32 cellular contexts compared by ENCODE assay signal in genomic region chr15:27704939-27705514, GRCh38.
DNase-seq lines count a peak whose midpoint lies in the region; ATAC-seq and TF ChIP-seq lines count a peak whose summit lies in the region.
"Had no signal": no experiment of that assay in that cellular context is flagged by ENCODE, and none has a peak within 500 bp of the region (broad histone marks: within the 10 kb centered on the region; RNA-seq: fewer than 3 reads in every experiment).

No MANE protein-coding gene starts in this region.

- no peaks in the 10 kb centered on the region for H4K20me1 ChIP-seq in neural progenitor cell (ENCODE audit: low read depth)

- H3K9me3 Mint-ChIP-seq in neural progenitor cell: peaks cover 22% of the 10 kb centered on the region

- no peak for ATAC-seq in psoas muscle
- ATAC-seq: CD8-positive, alpha-beta T cell; gastroesophageal sphincter; left cardiac atrium; right lobe of liver; stimulated activated naive CD8-positive, alpha-beta T cell treated with anti-CD3 and anti-CD28 coated beads, Interleukin-15, amount 100 ng/mL, for 72 hours had no signal

- peaks cover 18% of the 10 kb centered on the region for H3F3A ChIP-seq in neural progenitor cell (ENCODE audit: low read depth)

- H3K79me2 ChIP-seq in neural progenitor cell (ENCODE audit: low read depth): no peaks in the 10 kb centered on the region
- H3K79me2 ChIP-seq: hepatocyte had no signal

- H3K4me1 Mint-ChIP-seq in neural progenitor cell: peaks cover 25% of the 10 kb centered on the region
- H3K4me1 Mint-ChIP-seq: activated CD4-positive, alpha-beta memory T cell treated with anti-CD3 and anti-CD28 coated beads, Interleukin-2, amount 10 ng/mL, durations not matched to agents 7 days and 5 days; stimulated activated naive CD8-positive, alpha-beta T cell treated with anti-CD3 and anti-CD28 coated beads, Interleukin-15, amount 100 ng/mL, for 72 hours had no signal

- 41 to 60% (median 44%) methylated on average over 7 of the region's 7 CpGs for WGBS in psoas muscle, 3 donors
- WGBS in testis, 2 donors: 80 to 81% methylated on average over 7 of the region's 7 CpGs

- H3K27me3 Mint-ChIP-seq in neural progenitor cell (ENCODE audit: insufficient read depth, low read depth): peaks cover 7% of the 10 kb centered on the region
- H3K27me3 Mint-ChIP-seq: activated CD4-positive, alpha-beta memory T cell treated with anti-CD3 and anti-CD28 coated beads, Interleukin-2, amount 10 ng/mL, durations not matched to agents 7 days and 5 days had no signal

- TF ChIP-seq POLR2A in testis (IDR thresholded peaks at IDR 0.05): no peak

- DNase-seq in D341Med (ENCODE audit: low spot score) (peak; percentile 72), NCI-H524 treated with DMSO at 0.1 percent for 48 hours (lab: John Stamatoyannopoulos, UW) (peak; percentile 59), cerebellar cortex (ENCODE audit: low spot score) (peak; percentile 78), neural progenitor cell (ENCODE audit: low spot score) (peak; percentile 60), psoas muscle (no peak), coronary artery (ENCODE audit: low spot score) (no peak), testis (no peak), left ventricle myocardium inferior (no peak)
- DNase-seq: activated CD4-positive, alpha-beta memory T cell treated with anti-CD3 and anti-CD28 coated beads, Interleukin-2, amount 10 ng/mL, durations not matched to agents 7 days and 5 days; activated CD8-positive, alpha-beta memory T cell treated with anti-CD3 and anti-CD28 coated beads, Interleukin-2, amount 50 U/mL, for 48 hours; activated naive CD4-positive, alpha-beta T cell treated with Interleukin-2 at 50 U/mL for 16 hours; BE2C; brain microvascular endothelial cell; CD8-positive, alpha-beta T cell; DMS53; effector CD8-positive, alpha-beta T cell; H7; left cardiac atrium; mammary epithelial cell; NCI-H1048; NCI-H187 treated with DMSO at 0.1 percent for 48 hours; NCI-H526 treated with DMSO at 0.1 percent for 48 hours; right lobe of liver; SHP77 treated with DMSO at 0.1 percent for 48 hours; stimulated activated CD4-positive, alpha-beta T cell treated with anti-CD3 and anti-CD28 coated beads, Interleukin-12 subunit alpha, Interleukin-12 subunit beta, amount 100 ng/mL, for 4 hours; stimulated activated CD4-positive, alpha-beta T cell treated with anti-CD3 and anti-CD28 coated beads, Interleukin-2, amount 100 ng/mL, for 48 hours; stimulated activated naive CD8-positive, alpha-beta T cell treated with anti-CD3 and anti-CD28 coated beads, Interleukin-15, amount 100 ng/mL, for 72 hours had no signal

- TF ChIP-seq CTCF in neural progenitor cell (IDR thresholded peaks at IDR 0.05): no peak
- TF ChIP-seq CTCF in psoas muscle (IDR thresholded peaks at IDR 0.05): no peak
- no peak for TF ChIP-seq CTCF in coronary artery (IDR thresholded peaks at IDR 0.05)
- TF ChIP-seq CTCF in testis (IDR thresholded peaks at IDR 0.05): no peak
- no peak for TF ChIP-seq CTCF in left ventricle myocardium inferior (IDR thresholded peaks at IDR 0.05; ENCODE audit: borderline replicate concordance)

- H3K27ac ChIP-seq in neural progenitor cell (no peak overlapping the region), psoas muscle (no peak overlapping the region), coronary artery (no peak overlapping the region), testis (no peak overlapping the region), left ventricle myocardium inferior (replicated peaks) (no peak overlapping the region)
- H3K27ac ChIP-seq: brain microvascular endothelial cell, gastroesophageal sphincter, hepatocyte, right lobe of liver had no signal

- H3K27me3 ChIP-seq in neural progenitor cell (no peaks in the 10 kb centered on the region), psoas muscle (ENCODE audit: insufficient read depth in 3 of 3, low read length in 2 of 3) (no peaks in the 10 kb centered on the region), testis (no peaks in the 10 kb centered on the region), left ventricle myocardium inferior (ENCODE audit: low read depth) (peaks cover 30% of the 10 kb centered on the region)
- H3K27me3 ChIP-seq: BE2C, brain microvascular endothelial cell, hepatocyte, right lobe of liver had no signal

- H3K27ac Mint-ChIP-seq in neural progenitor cell: peak overlapping the region; percentile 87
- H3K27ac Mint-ChIP-seq: activated CD4-positive, alpha-beta memory T cell treated with anti-CD3 and anti-CD28 coated beads, Interleukin-2, amount 10 ng/mL, durations not matched to agents 7 days and 5 days; activated T-helper 1 cell treated with anti-CD3 and anti-CD28 coated beads, Interleukin-12 subunit alpha, Interleukin-12 subunit beta, Interleukin-2, Interleukin-4 antibody, amounts not matched to agents 30 ng/mL and 10 ng/mL and 1 ng/mL, durations not matched to agents 14 hours and 24 hours and 36 hours; CD8-positive, alpha-beta T cell; type B pancreatic cell had no signal

- H3K36me3 Mint-ChIP-seq in neural progenitor cell: peaks cover 5% of the 10 kb centered on the region
- H3K36me3 Mint-ChIP-seq: CD8-positive, alpha-beta T cell; type B pancreatic cell had no signal

- H3K4me3 Mint-ChIP-seq in neural progenitor cell: no peak overlapping the region
- H3K4me3 Mint-ChIP-seq: activated CD4-positive, alpha-beta memory T cell treated with anti-CD3 and anti-CD28 coated beads, Interleukin-2, amount 10 ng/mL, durations not matched to agents 7 days and 5 days; activated T-helper 1 cell treated with anti-CD3 and anti-CD28 coated beads, Interleukin-12 subunit alpha, Interleukin-12 subunit beta, Interleukin-2, Interleukin-4 antibody, amounts not matched to agents 30 ng/mL and 10 ng/mL and 1 ng/mL, durations not matched to agents 14 hours and 24 hours and 36 hours; CD8-positive, alpha-beta T cell; neural crest cell; stimulated activated naive CD8-positive, alpha-beta T cell treated with anti-CD3 and anti-CD28 coated beads, Interleukin-15, amount 100 ng/mL, for 72 hours; type B pancreatic cell had no signal

- intact Hi-C loops in psoas muscle (cut with DNase I) (no loop called here), testis (cut with DNase I; ENCODE audit: low total_unique reads) (no loop called here), left ventricle myocardium inferior (cut with micrococcal nuclease) (no loop called here)

- H2AFZ ChIP-seq in neural progenitor cell (replicated peaks): peak overlapping the region; percentile 43
- H2AFZ ChIP-seq: hepatocyte had no signal

- H3K4me2 ChIP-seq in neural progenitor cell: peak overlapping the region; percentile 6
- H3K4me2 ChIP-seq: hepatocyte had no signal

- H3K36me3 ChIP-seq in neural progenitor cell: no peaks in the 10 kb centered on the region
- no peaks in the 10 kb centered on the region for H3K36me3 ChIP-seq in psoas muscle (ENCODE audit: insufficient read depth in 1 of 2, low read depth in 1 of 2)
- no peaks in the 10 kb centered on the region for H3K36me3 ChIP-seq in testis (ENCODE audit: low read depth, missing control alignments)
- H3K36me3 ChIP-seq in left ventricle myocardium inferior: no peaks in the 10 kb centered on the region
- H3K36me3 ChIP-seq: BE2C, brain microvascular endothelial cell, gastroesophageal sphincter, right lobe of liver had no signal

- H3K4me3 ChIP-seq in neural progenitor cell (no peak overlapping the region), psoas muscle (no peak overlapping the region), coronary artery (no peak overlapping the region), testis (no peak overlapping the region), left ventricle myocardium inferior (no peak overlapping the region)
- H3K4me3 ChIP-seq: gastroesophageal sphincter, hepatocyte, right lobe of liver had no signal

- H3K4me1 ChIP-seq in neural progenitor cell: peaks cover 19% of the 10 kb centered on the region
- H3K4me1 ChIP-seq in psoas muscle: no peaks in the 10 kb centered on the region
- H3K4me1 ChIP-seq in testis: no peaks in the 10 kb centered on the region
- H3K4me1 ChIP-seq in left ventricle myocardium inferior: no peaks in the 10 kb centered on the region
- H3K4me1 ChIP-seq: BE2C, gastroesophageal sphincter, right lobe of liver had no signal

- peaks cover 13% of the 10 kb centered on the region for H3K9me3 ChIP-seq in neural progenitor cell (ENCODE audit: low read depth)
- H3K9me3 ChIP-seq in psoas muscle: no peaks in the 10 kb centered on the region
- H3K9me3 ChIP-seq in testis: no peaks in the 10 kb centered on the region
- H3K9me3 ChIP-seq in left ventricle myocardium inferior (replicated peaks): peaks cover 25% of the 10 kb centered on the region
- H3K9me3 ChIP-seq: BE2C, right lobe of liver had no signal

- no peak overlapping the region for H3K9ac ChIP-seq in neural progenitor cell

Comparison
In these comparisons a context has a peak if more than half of its experiments do, and no peak if none do; other contexts are left out.
1. DNase-seq: peak in D341Med (single experiment), NCI-H524 treated with DMSO at 0.1 percent for 48 hours (single experiment), cerebellar cortex (single experiment) and neural progenitor cell (single experiment); none in psoas muscle (0 of 2), coronary artery (single experiment), testis (single experiment) and left ventricle myocardium inferior (single experiment).